8 cellular contexts compared by ENCODE assay signal in the genomic region with DNA sequence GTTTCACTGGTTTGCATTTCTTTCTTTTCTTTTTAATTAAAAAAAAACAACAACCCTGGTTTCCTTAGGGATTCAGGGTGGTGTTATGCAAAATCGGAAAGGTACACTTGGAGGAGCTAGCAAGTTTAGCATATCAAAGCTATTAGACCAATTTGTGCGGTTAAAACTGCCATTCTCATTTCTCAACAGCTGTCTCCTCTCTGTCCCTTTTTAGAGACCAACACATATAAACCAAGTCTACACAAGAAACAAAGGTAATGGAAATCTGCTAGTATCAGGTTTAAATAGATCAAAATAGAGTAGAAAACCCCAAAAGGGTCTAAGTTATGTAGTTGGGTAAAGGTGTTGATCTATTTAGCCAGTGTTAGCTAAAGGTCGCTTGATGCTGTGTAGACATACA. TPM values are rescaled to one million over a fixed set of nuclear protein-coding genes. Genes with fewer than 3 reads are reported as not detected.
DNase-seq lines count a peak whose midpoint lies in the region; ATAC-seq, FAIRE-seq and TF ChIP-seq lines count a peak whose summit lies in the region.

No MANE protein-coding gene starts in this region.

- H3K9me3 ChIP-seq in hepatocyte (ENCODE audit: low read depth) = no peaks in the 10 kb centered on the region
- H3K9me3 ChIP-seq in skeletal muscle satellite cell (replicated peaks; ENCODE audit: low read length) = no peaks in the 10 kb centered on the region

- H3K4me3 ChIP-seq in hepatocyte (peak overlapping the region; percentile 2), skeletal muscle satellite cell (ENCODE audit: low read length) (peak overlapping the region; percentile 71)

- TF ChIP-seq POLR2A in GM12891 (IDR thresholded peaks at IDR 0.05; ENCODE audit: low read depth, low read length) = no peak

- H3K9ac ChIP-seq in skeletal muscle satellite cell (ENCODE audit: low read depth, low read length) = peak overlapping the region; percentile 9

- peaks cover 15% of the 10 kb centered on the region for H3K4me1 ChIP-seq in hepatocyte (ENCODE audit: insufficient read depth)
- peaks cover 20% of the 10 kb centered on the region for H3K4me1 ChIP-seq in skeletal muscle satellite cell (ENCODE audit: control insufficient read depth, insufficient read depth, low read length)

- ATAC-seq in GM21717 (IDR thresholded peaks at IDR 0.05; ENCODE audit: unreplicated experiment) = no peak

- peak overlapping the region; percentile 97 for H3K27ac ChIP-seq in hepatocyte

- H3K36me3 ChIP-seq in hepatocyte (replicated peaks; ENCODE audit: insufficient read depth, low read depth) = no peaks in the 10 kb centered on the region
- no peaks in the 10 kb centered on the region for H3K36me3 ChIP-seq in skeletal muscle satellite cell (ENCODE audit: insufficient read depth, low read length)

- no peaks in the 10 kb centered on the region for H3K9me2 ChIP-seq in hepatocyte (replicated peaks; ENCODE audit: insufficient read depth)

- H3K27me3 ChIP-seq in hepatocyte = no peaks in the 10 kb centered on the region
- no peaks in the 10 kb centered on the region for H3K27me3 ChIP-seq in skeletal muscle satellite cell (ENCODE audit: control insufficient read depth, insufficient read depth, low read length)

- H2AFZ ChIP-seq in hepatocyte = peak overlapping the region; percentile 54

- 32% methylated on average over 3 of the region's 3 CpGs for WGBS in hepatocyte (ENCODE audit: low lambda C conversion rate, missing lambda C conversion rate)

- H3K79me2 ChIP-seq in hepatocyte = peaks cover 32% of the 10 kb centered on the region

- peak; percentile 87 for FAIRE-seq in GM12891 (lab: Jason Lieb, UNC)

- peak; percentile 4 for TF ChIP-seq CTCF in hepatocyte (IDR thresholded peaks at IDR 0.05; ENCODE audit: poor library complexity)

- H3K4me2 ChIP-seq in hepatocyte (peak overlapping the region; percentile 77), skeletal muscle satellite cell (ENCODE audit: low read length) (peak overlapping the region; percentile 80)

- no peak for DNase-seq in GM12891 (ENCODE audit: insufficient read length, low spot score)
- DNase-seq in SK-N-DZ (ENCODE audit: low spot score) = peak; percentile 35
- DNase-seq in hepatocyte (ENCODE audit: low spot score) = no peak
- DNase-seq in cerebellum (ENCODE audit: low spot score) = no peak
- DNase-seq in MV-4-11 (lab: John Stamatoyannopoulos, UW) = no peak
- no peak for DNase-seq in CD1c-positive myeloid dendritic cell (ENCODE audit: extremely low spot score)

- H4K20me1 ChIP-seq in hepatocyte (ENCODE audit: insufficient read depth, poor library complexity, severe bottlenecking) = peaks cover 16% of the 10 kb centered on the region

TF ChIP-seq in GM12891, 5 proteins besides CTCF, POLR2A, EP300 and RAD21:
- no peak for TF ChIP-seq SPI1 (IDR thresholded peaks at IDR 0.05; ENCODE audit: low read depth, low read length)
TF ChIP-seq in GM12891: peak in this region for 0.

RNA-seq across cellular contexts. Expression of gene SESN3, which starts 1.7 kb away (rescaled TPM):
- 2.4 TPM for polyA plus RNA-seq in GM12891 (2012; ENCODE audit: low read depth, missing spikeins)
- polyA plus RNA-seq in SK-N-DZ (2014; cell fraction: cytosol; rRNA removed) = 68.9 and 69.5 TPM in 2 replicates
- 61.2 and 74.5 TPM in 2 replicates for polyA plus RNA-seq in SK-N-DZ (2014; cell fraction: nucleus; rRNA removed)
- 106 and 107 TPM in 2 replicates for total RNA-seq in hepatocyte
- 8.1 and 8.9 TPM in 2 replicates for polyA plus RNA-seq in hepatocyte
- 7.1 and 9.2 TPM in 2 replicates for total RNA-seq in skeletal muscle satellite cell (2012; rRNA removed)
- total RNA-seq in cerebellum = 165 TPM
